ENCODE assay signal across 11 cellular contexts in the genomic region with DNA sequence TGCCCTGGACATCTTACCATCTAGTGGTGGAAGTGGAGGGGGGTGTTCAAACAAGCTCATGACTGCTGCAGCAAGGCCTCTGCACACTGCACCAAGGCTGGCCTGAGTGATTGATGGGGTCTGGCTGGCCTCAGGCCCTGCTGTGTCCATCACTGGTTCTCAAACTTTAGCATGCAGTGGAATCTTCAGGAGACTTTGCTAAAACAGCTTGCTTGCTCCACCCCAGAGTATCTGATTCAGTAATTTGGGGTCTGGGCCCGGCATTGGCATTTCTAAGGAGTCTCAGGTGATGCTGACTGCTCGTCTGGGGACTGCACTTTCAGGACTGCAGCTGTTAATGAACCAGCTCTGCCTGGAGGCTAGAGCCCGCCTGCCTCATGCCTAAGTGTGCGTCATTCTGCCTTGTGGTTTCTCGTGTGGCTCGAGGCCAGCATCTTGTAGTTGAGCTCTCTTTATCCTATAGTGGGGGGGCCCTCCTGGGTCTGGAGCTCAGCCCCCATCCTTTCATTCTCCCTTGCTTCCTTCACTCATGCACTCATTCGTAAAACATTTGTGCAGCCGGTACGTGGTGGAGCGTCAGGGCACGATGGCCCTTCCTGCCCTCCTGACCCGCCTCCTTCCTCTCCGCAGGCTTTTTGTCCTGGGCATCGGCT. TPM values are rescaled to one million over a fixed set of nuclear protein-coding genes. Genes with fewer than 3 reads are reported as not detected.
A peak's percentile ranks its signal among the peaks of the same experiment; 100 is the strongest.
DNase-seq lines count a peak whose midpoint lies in the region; ATAC-seq, FAIRE-seq and TF ChIP-seq lines count a peak whose summit lies in the region.
"Had no signal": no experiment of that assay in that cellular context is flagged by ENCODE, and none has a peak within 500 bp of the region (broad histone marks: within the 10 kb centered on the region; RNA-seq: fewer than 3 reads in every experiment).

No MANE protein-coding gene starts in this region.

- H3K27ac ChIP-seq in kidney (ENCODE audit: low read depth in 2 of 2, low read length in 2 of 2): no peak overlapping the region
- H3K27ac ChIP-seq in mesendoderm (ENCODE audit: low read depth, low read length): no peak overlapping the region
- H3K27ac ChIP-seq: stomach had no signal

- WGBS in mesendoderm (ENCODE audit: extremely low coverage, insufficient coverage, low lambda C conversion rate): no CpG with 5 or more reads among the region's 14 CpGs

- ATAC-seq in activated naive CD8-positive, alpha-beta T cell treated with anti-CD3 and anti-CD28 coated beads, Interleukin-2, amount 50 U/mL, for 24 hours: peak; percentile 42

- H2BK15ac ChIP-seq in mesendoderm (replicated peaks; ENCODE audit: low read depth): no peak overlapping the region

- peak; percentile 15 for DNase-seq in activated naive CD8-positive, alpha-beta T cell treated with anti-CD3 and anti-CD28 coated beads, Interleukin-2, amount 50 U/mL, for 24 hours
- no peak for DNase-seq in activated naive CD8-positive, alpha-beta T cell treated with anti-CD3 and anti-CD28 coated beads for 36 hours
- DNase-seq in RPMI8226 (peak; percentile 94), fibroblast of mammary gland (ENCODE audit: low read depth) (peak; percentile 79), ureter (ENCODE audit: low spot score) (peak; percentile 51), kidney (no peak), mesendoderm (no peak)
- DNase-seq in central memory CD4-positive, alpha-beta T cell: no peak
- DNase-seq: activated CD4-positive, alpha-beta T cell treated with anti-CD3 and anti-CD28 coated beads for 1 hour; NCI-H1694 treated with DMSO at 0.1 percent for 48 hours; stomach had no signal

- H3K9me3 Mint-ChIP-seq in activated naive CD8-positive, alpha-beta T cell treated with anti-CD3 and anti-CD28 coated beads, Interleukin-2, amount 50 U/mL, for 24 hours: peaks cover 10% of the 10 kb centered on the region
- H3K9me3 Mint-ChIP-seq in activated naive CD8-positive, alpha-beta T cell treated with anti-CD3 and anti-CD28 coated beads for 36 hours: peaks cover 6% of the 10 kb centered on the region

- no peak overlapping the region for H3K4me2 ChIP-seq in mesendoderm (ENCODE audit: low read length)

- no peak overlapping the region for H3K18ac ChIP-seq in mesendoderm (ENCODE audit: low read length)

- no peak overlapping the region for H3K27ac Mint-ChIP-seq in activated naive CD8-positive, alpha-beta T cell treated with anti-CD3 and anti-CD28 coated beads, Interleukin-2, amount 50 U/mL, for 24 hours
- no peak overlapping the region for H3K27ac Mint-ChIP-seq in activated naive CD8-positive, alpha-beta T cell treated with anti-CD3 and anti-CD28 coated beads for 36 hours

- no peak for FAIRE-seq in kidney (lab: Jason Lieb, UNC)

- peaks cover 3% of the 10 kb centered on the region for H3K27me3 ChIP-seq in mesendoderm (ENCODE audit: insufficient read depth, low read length, poor library complexity)

- H4K8ac ChIP-seq in mesendoderm (ENCODE audit: low read depth, low read length): no peak overlapping the region

- no peak overlapping the region for H3K23ac ChIP-seq in mesendoderm (ENCODE audit: low read length)

- H3K36me3 ChIP-seq in kidney (ENCODE audit: control insufficient read depth in 1 of 2, insufficient read depth in 2 of 2, low read length in 2 of 2) (no peaks in the 10 kb centered on the region), mesendoderm (ENCODE audit: control insufficient read depth, insufficient read depth, low read length) (no peaks in the 10 kb centered on the region)
- H3K36me3 ChIP-seq: stomach had no signal

- peaks cover 4% of the 10 kb centered on the region for H3K4me1 Mint-ChIP-seq in activated naive CD8-positive, alpha-beta T cell treated with anti-CD3 and anti-CD28 coated beads, Interleukin-2, amount 50 U/mL, for 24 hours
- H3K4me1 Mint-ChIP-seq in activated naive CD8-positive, alpha-beta T cell treated with anti-CD3 and anti-CD28 coated beads for 36 hours: peaks cover 7% of the 10 kb centered on the region

- H3K79me2 ChIP-seq in mesendoderm (ENCODE audit: control insufficient read depth, insufficient read depth, low read length): no peaks in the 10 kb centered on the region

- H3K9me3 ChIP-seq in kidney (ENCODE audit: control insufficient read depth in 1 of 2, low read length in 2 of 2): no peaks in the 10 kb centered on the region
- H3K9me3 ChIP-seq: stomach had no signal

- no peak overlapping the region for H2BK5ac ChIP-seq in mesendoderm (ENCODE audit: low read length)

- peaks cover 0 to 4% of the 10 kb centered on the region in 2 donors for H3K4me1 ChIP-seq in kidney (ENCODE audit: control insufficient read depth in 1 of 2, insufficient read depth in 1 of 2, low read depth in 1 of 2, low read length in 2 of 2)
- peaks cover 4% of the 10 kb centered on the region for H3K4me1 ChIP-seq in mesendoderm (ENCODE audit: control insufficient read depth, low read depth, low read length)

- H3K4ac ChIP-seq in mesendoderm (ENCODE audit: low read depth, low read length): no peak overlapping the region

- H3K27me3 Mint-ChIP-seq in activated naive CD8-positive, alpha-beta T cell treated with anti-CD3 and anti-CD28 coated beads, Interleukin-2, amount 50 U/mL, for 24 hours: peaks cover 11% of the 10 kb centered on the region
- H3K27me3 Mint-ChIP-seq in activated naive CD8-positive, alpha-beta T cell treated with anti-CD3 and anti-CD28 coated beads for 36 hours: peaks cover 26% of the 10 kb centered on the region

- no peak overlapping the region for H2AK5ac ChIP-seq in mesendoderm (ENCODE audit: low read length)

- no peak overlapping the region for H3K4me3 ChIP-seq in fibroblast of mammary gland (ENCODE audit: control insufficient read depth, low read depth, low read length)
- no peak overlapping the region for H3K4me3 ChIP-seq in kidney (ENCODE audit: low read length in 2 of 2)
- H3K4me3 ChIP-seq in mesendoderm (ENCODE audit: low read length): no peak overlapping the region
- H3K4me3 ChIP-seq: stomach had no signal

- H3K56ac ChIP-seq in mesendoderm (ENCODE audit: low read length): no peak overlapping the region

- H4K5ac ChIP-seq in mesendoderm (ENCODE audit: low read length): no peak overlapping the region

- TF ChIP-seq CTCF in fibroblast of mammary gland (conservative IDR thresholded peaks at IDR 0.05; ENCODE audit: control insufficient read depth, insufficient read depth, low read depth, low read length): no peak
- TF ChIP-seq CTCF in kidney (IDR thresholded peaks at IDR 0.05; ENCODE audit: borderline replicate concordance, extremely low read depth, insufficient read depth): no peak

- no peaks in the 10 kb centered on the region for H3K79me1 ChIP-seq in mesendoderm (ENCODE audit: low read length)

- peaks cover 3% of the 10 kb centered on the region for H3K36me3 Mint-ChIP-seq in activated naive CD8-positive, alpha-beta T cell treated with anti-CD3 and anti-CD28 coated beads, Interleukin-2, amount 50 U/mL, for 24 hours (ENCODE audit: low read depth)
- peaks cover 3% of the 10 kb centered on the region for H3K36me3 Mint-ChIP-seq in activated naive CD8-positive, alpha-beta T cell treated with anti-CD3 and anti-CD28 coated beads for 36 hours

- no peak overlapping the region for H3K4me3 Mint-ChIP-seq in activated naive CD8-positive, alpha-beta T cell treated with anti-CD3 and anti-CD28 coated beads, Interleukin-2, amount 50 U/mL, for 24 hours
- H3K4me3 Mint-ChIP-seq in activated naive CD8-positive, alpha-beta T cell treated with anti-CD3 and anti-CD28 coated beads for 36 hours: no peak overlapping the region

- no peak overlapping the region for H3K9ac ChIP-seq in kidney (ENCODE audit: low read length in 2 of 2)
- H3K9ac ChIP-seq in mesendoderm (ENCODE audit: low read length): no peak overlapping the region

- no peak overlapping the region for H2BK120ac ChIP-seq in mesendoderm (ENCODE audit: low read depth, low read length)

- intact Hi-C loops in kidney (cut with DNase I): no loop called here

RNA-seq across cellular contexts. Expression of gene MGAT5B, which starts 4.1 kb away (rescaled TPM):
- under 1 TPM; 0.12 to 0.18 TPM for total RNA-seq in activated naive CD8-positive, alpha-beta T cell treated with anti-CD3 and anti-CD28 coated beads for 36 hours
- total RNA-seq in ureter (1.7 TPM), kidney (2.3 TPM)
- 0.56 TPM for polyA plus RNA-seq in kidney (ENCODE audit: insufficient read depth, low read depth, low replicate concordance)
- 3.7 TPM for polyA plus RNA-seq in mesendoderm (2013, experiment 1 of 2)
- 3.9 TPM for polyA plus RNA-seq in mesendoderm (2013, experiment 2 of 2)

Comparison
In these comparisons a context has a peak if more than half of its experiments do, and no peak if none do; other contexts are left out.
1. DNase-seq: peak in activated naive CD8-positive, alpha-beta T cell treated with anti-CD3 and anti-CD28 coated beads, Interleukin-2, amount 50 U/mL, for 24 hours (single experiment), RPMI8226 (single experiment), fibroblast of mammary gland (single experiment) and ureter (single experiment); none in activated naive CD8-positive, alpha-beta T cell treated with anti-CD3 and anti-CD28 coated beads for 36 hours (single experiment), kidney (single experiment), central memory CD4-positive, alpha-beta T cell (single experiment) and mesendoderm (single experiment).